8 cellular contexts compared by ENCODE assay signal in the genomic region with DNA sequence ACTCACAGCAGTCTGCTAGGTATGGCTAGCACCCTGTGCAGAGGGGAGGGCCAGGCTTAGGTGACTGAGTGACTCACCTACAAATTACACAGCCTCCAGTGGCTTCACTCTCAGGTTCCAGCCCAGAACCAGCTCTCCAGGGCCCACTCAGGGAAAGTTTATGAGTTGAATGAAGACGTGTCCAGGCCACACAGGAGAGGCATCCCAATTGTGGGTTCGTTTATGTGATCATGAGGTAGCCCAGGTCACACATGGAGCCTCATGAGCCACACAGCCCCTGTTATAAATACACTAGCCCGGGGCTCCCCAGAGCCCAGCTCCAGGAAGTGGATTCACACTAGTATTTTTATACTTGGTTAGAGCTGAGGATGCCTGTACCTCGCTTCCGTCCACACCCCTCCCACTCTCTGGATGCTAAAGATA. TPM values are rescaled to one million over a fixed set of nuclear protein-coding genes. Genes with fewer than 3 reads are reported as not detected.
DNase-seq lines count a peak whose midpoint lies in the region; ATAC-seq and TF ChIP-seq lines count a peak whose summit lies in the region.
"Not testable (repeated sequence)": the region's sequence is repeated elsewhere in the genome, so short reads cannot be mapped to it uniquely, and the experiment has no call there.

No MANE protein-coding gene starts in this region.

- H3K27ac ChIP-seq in CD8-positive, alpha-beta T cell (ENCODE audit: low read depth, low read length) = not testable (repeated sequence)

- TF ChIP-seq CTCF in CD8-positive, alpha-beta T cell (IDR thresholded peaks at IDR 0.05); activated B cell treated with CpG ODN at 0.5 μM for 24 hours (IDR thresholded peaks at IDR 0.05): not testable (repeated sequence)

- not testable (repeated sequence) for H3K9me3 Mint-ChIP-seq in CD8-positive, alpha-beta T cell; activated B cell treated with CpG ODN at 0.5 μM for 24 hours; activated naive CD8-positive, alpha-beta T cell treated with anti-CD3 and anti-CD28 coated beads, Interleukin-2, amount 50 U/mL, for 24 hours; stimulated activated effector memory CD8-positive, alpha-beta T cell treated with anti-CD3 and anti-CD28 coated beads, Interleukin-12 subunit alpha, Interleukin-12 subunit beta, amount 100 ng/mL, for 72 hours

- H3K9me3 ChIP-seq in CD8-positive, alpha-beta T cell (ENCODE audit: low read length) = not testable (repeated sequence)

- H3K36me3 Mint-ChIP-seq in CD8-positive, alpha-beta T cell; activated B cell treated with CpG ODN at 0.5 μM for 24 hours (ENCODE audit: low read depth); activated naive CD8-positive, alpha-beta T cell treated with anti-CD3 and anti-CD28 coated beads, Interleukin-2, amount 50 U/mL, for 24 hours (ENCODE audit: low read depth); stimulated activated effector memory CD8-positive, alpha-beta T cell treated with anti-CD3 and anti-CD28 coated beads, Interleukin-12 subunit alpha, Interleukin-12 subunit beta, amount 100 ng/mL, for 72 hours: not testable (repeated sequence)

- H3K36me3 ChIP-seq in CD8-positive, alpha-beta T cell (ENCODE audit: insufficient read depth, low read length) = not testable (repeated sequence)

- not testable (repeated sequence) for H3K4me3 ChIP-seq in CD8-positive, alpha-beta T cell (ENCODE audit: low read depth, low read length)

- not testable (repeated sequence) for H3K27me3 ChIP-seq in CD8-positive, alpha-beta T cell (ENCODE audit: insufficient read depth, low read length)

- DNase-seq in CD8-positive, alpha-beta T cell; activated B cell treated with CpG ODN at 0.5 μM for 24 hours; activated naive CD8-positive, alpha-beta T cell treated with anti-CD3 and anti-CD28 coated beads, Interleukin-2, amount 50 U/mL, for 24 hours: not testable (repeated sequence)
- peak in 1 of 2 donors; percentile 50 for DNase-seq in stimulated activated effector memory CD8-positive, alpha-beta T cell treated with anti-CD3 and anti-CD28 coated beads, Interleukin-12 subunit alpha, Interleukin-12 subunit beta, amount 100 ng/mL, for 72 hours (ENCODE audit: low spot score in 2 of 2)

- intact Hi-C loops in CD8-positive, alpha-beta T cell (cut with DNase I, micrococcal nuclease); activated B cell treated with CpG ODN at 0.5 μM for 24 hours (cut with micrococcal nuclease): not testable (repeated sequence)

- peak; percentile 63 for ATAC-seq in CD8-positive, alpha-beta T cell
- ATAC-seq in GM19351 (IDR thresholded peaks at IDR 0.05; ENCODE audit: unreplicated experiment) = peak; percentile 70
- ATAC-seq in GM21576 (IDR thresholded peaks at IDR 0.05; ENCODE audit: unreplicated experiment) = peak; percentile 59
- peak; percentile 47 for ATAC-seq in HG02884 (IDR thresholded peaks at IDR 0.05; ENCODE audit: unreplicated experiment)
- ATAC-seq in HG03432 (IDR thresholded peaks at IDR 0.05; ENCODE audit: unreplicated experiment) = peak; percentile 66
- peak; percentile 72 for ATAC-seq in activated B cell treated with CpG ODN at 0.5 μM for 24 hours (ENCODE audit: low read depth)
- peak; percentile 73 for ATAC-seq in activated naive CD8-positive, alpha-beta T cell treated with anti-CD3 and anti-CD28 coated beads, Interleukin-2, amount 50 U/mL, for 24 hours
- ATAC-seq in stimulated activated effector memory CD8-positive, alpha-beta T cell treated with anti-CD3 and anti-CD28 coated beads, Interleukin-12 subunit alpha, Interleukin-12 subunit beta, amount 100 ng/mL, for 72 hours = peak; percentile 80

- not testable (repeated sequence) for H3K4me1 ChIP-seq in CD8-positive, alpha-beta T cell (ENCODE audit: insufficient read depth, low read length)

- CTCF ChIA-PET in CD8-positive, alpha-beta T cell (lab: Charles Lee); activated B cell treated with CpG ODN at 0.5 μM for 24 hours (lab: Charles Lee): not testable (repeated sequence)

- H3K27me3 Mint-ChIP-seq in CD8-positive, alpha-beta T cell (ENCODE audit: low read depth); activated B cell treated with CpG ODN at 0.5 μM for 24 hours; activated naive CD8-positive, alpha-beta T cell treated with anti-CD3 and anti-CD28 coated beads, Interleukin-2, amount 50 U/mL, for 24 hours: not testable (repeated sequence)

- H3K4me1 Mint-ChIP-seq in CD8-positive, alpha-beta T cell (ENCODE audit: low read depth); activated B cell treated with CpG ODN at 0.5 μM for 24 hours; activated naive CD8-positive, alpha-beta T cell treated with anti-CD3 and anti-CD28 coated beads, Interleukin-2, amount 50 U/mL, for 24 hours; stimulated activated effector memory CD8-positive, alpha-beta T cell treated with anti-CD3 and anti-CD28 coated beads, Interleukin-12 subunit alpha, Interleukin-12 subunit beta, amount 100 ng/mL, for 72 hours: not testable (repeated sequence)

- not testable (repeated sequence) for H3K4me3 Mint-ChIP-seq in CD8-positive, alpha-beta T cell; activated B cell treated with CpG ODN at 0.5 μM for 24 hours; activated naive CD8-positive, alpha-beta T cell treated with anti-CD3 and anti-CD28 coated beads, Interleukin-2, amount 50 U/mL, for 24 hours; stimulated activated effector memory CD8-positive, alpha-beta T cell treated with anti-CD3 and anti-CD28 coated beads, Interleukin-12 subunit alpha, Interleukin-12 subunit beta, amount 100 ng/mL, for 72 hours

- POLR2A ChIA-PET in CD8-positive, alpha-beta T cell (lab: Charles Lee); activated B cell treated with CpG ODN at 0.5 μM for 24 hours (lab: Charles Lee): not testable (repeated sequence)

- H3K27ac Mint-ChIP-seq in CD8-positive, alpha-beta T cell; activated B cell treated with CpG ODN at 0.5 μM for 24 hours; activated naive CD8-positive, alpha-beta T cell treated with anti-CD3 and anti-CD28 coated beads, Interleukin-2, amount 50 U/mL, for 24 hours; stimulated activated effector memory CD8-positive, alpha-beta T cell treated with anti-CD3 and anti-CD28 coated beads, Interleukin-12 subunit alpha, Interleukin-12 subunit beta, amount 100 ng/mL, for 72 hours: not testable (repeated sequence)

RNA-seq across cellular contexts. Expression of a gene that starts 27.5 kb away (rescaled TPM):
- 1 to 10 TPM; 4.6 to 5.5 TPM for total RNA-seq in CD8-positive, alpha-beta T cell
- 26.5 and 30.6 TPM in 2 replicates for total RNA-seq in activated B cell treated with CpG ODN at 0.5 μM for 24 hours

RNA-seq across cellular contexts. Expression of a gene that starts 27.7 kb away (rescaled TPM):
- total RNA-seq in CD8-positive, alpha-beta T cell = 1 to 10 TPM; 4.9 to 5.4 TPM
- 34.9 and 36.6 TPM in 2 replicates for total RNA-seq in activated B cell treated with CpG ODN at 0.5 μM for 24 hours

RNA-seq across cellular contexts. Expression of a gene that starts 46.5 kb away (rescaled TPM):
- under 1 TPM; 0.22 to 0.92 TPM for total RNA-seq in CD8-positive, alpha-beta T cell
- 0.67 and 1.3 TPM in 2 replicates for total RNA-seq in activated B cell treated with CpG ODN at 0.5 μM for 24 hours

RNA-seq across cellular contexts. Expression of a gene that starts 52.1 kb away (rescaled TPM):
- 10 to 100 TPM; 12.3 to 13.0 TPM for total RNA-seq in CD8-positive, alpha-beta T cell
- 51.7 and 53.6 TPM in 2 replicates for total RNA-seq in activated B cell treated with CpG ODN at 0.5 μM for 24 hours
